ENCODE assay signal across 8 cellular contexts in the genomic region with DNA sequence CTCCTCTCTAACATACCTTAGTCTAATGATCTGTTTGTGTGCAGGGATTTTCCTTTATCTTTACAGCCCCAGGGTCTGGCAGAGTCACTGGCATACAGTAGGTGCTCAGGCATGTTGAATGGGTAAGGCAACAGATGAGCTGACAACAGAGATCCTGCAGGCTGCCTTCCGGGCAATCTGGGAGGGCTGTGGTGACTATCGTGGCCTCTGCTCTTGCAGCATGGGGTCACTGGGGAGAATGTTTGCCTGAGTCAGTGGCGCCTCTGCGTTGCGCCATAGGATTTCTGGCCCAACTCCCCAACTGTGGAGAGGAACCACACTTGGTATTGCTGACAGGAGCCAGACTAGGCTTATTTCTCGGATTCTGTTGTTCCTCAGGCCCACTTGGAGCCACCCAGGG.
DNase-seq lines count a peak whose midpoint lies in the region; ATAC-seq, FAIRE-seq and TF ChIP-seq lines count a peak whose summit lies in the region.

No MANE protein-coding gene starts in this region.

- intact Hi-C loops in esophagus muscularis mucosa (cut with DNase I), result loop anchor here (5.0 kb wide), 2 partner anchors 192 to 262 kb away; a partner anchor contains a TSS

- 61% methylated on average over 6 of the region's 6 CpGs for WGBS in esophagus muscularis mucosa

- H3K4me1 ChIP-seq in adipocyte (ENCODE audit: control insufficient read depth, insufficient read depth, low read length) (peaks cover 59% of the 10 kb centered on the region), right atrium auricular region (peaks cover 0 to 67% of the 10 kb centered on the region in 2 donors), skeletal muscle tissue (ENCODE audit: control insufficient read depth in 3 of 3, insufficient read depth in 3 of 3, low read length in 3 of 3) (peaks cover 32 to 42% (median 39%) of the 10 kb centered on the region in 3 donors), esophagus muscularis mucosa (peaks cover 32 to 39% (median 36%) of the 10 kb centered on the region in 4 donors)

- H3K9ac ChIP-seq in adipocyte (ENCODE audit: low read length), result peak overlapping the region; percentile 86
- peak overlapping the region in 1 of 3 donors; percentile 16 for H3K9ac ChIP-seq in skeletal muscle tissue (ENCODE audit: low read depth in 1 of 3, low read length in 3 of 3)

- no peaks in the 10 kb centered on the region for H3K36me3 ChIP-seq in adipocyte (ENCODE audit: control insufficient read depth, insufficient read depth, low read length, severe bottlenecking)
- no peaks in the 10 kb centered on the region for H3K36me3 ChIP-seq in right atrium auricular region
- no peaks in the 10 kb centered on the region for H3K36me3 ChIP-seq in skeletal muscle tissue (ENCODE audit: control insufficient read depth in 3 of 3, insufficient read depth in 3 of 3, low read length in 3 of 3)
- no peaks in the 10 kb centered on the region for H3K36me3 ChIP-seq in esophagus muscularis mucosa

- ATAC-seq in HG03565 (IDR thresholded peaks at IDR 0.05; ENCODE audit: unreplicated experiment), result no peak
- no peak for ATAC-seq in GM18861 (IDR thresholded peaks at IDR 0.05; ENCODE audit: unreplicated experiment)

- DNase-seq in H54 (ENCODE audit: insufficient read length, low spot score) (peak; percentile 68), adipocyte (ENCODE audit: low read depth) (peak; percentile 70), right atrium auricular region (ENCODE audit: low spot score) (peak; percentile 83), esophagus muscularis mucosa (ENCODE audit: extremely low spot score) (no peak)
- no peak for DNase-seq in stimulated activated CD4-positive, alpha-beta T cell treated with anti-CD3 and anti-CD28 coated beads, Interleukin-4, amount 100 ng/mL, for 4 hours

- H3K27ac ChIP-seq in right atrium auricular region (peak overlapping the region in 1 of 2 donors; percentile 7), skeletal muscle tissue (ENCODE audit: low read depth, low read length) (peak overlapping the region; percentile 49), esophagus muscularis mucosa (replicated peaks in 1 of 4) (peak overlapping the region in 2 of 4 donors; percentile 13 to 46)

- no peak overlapping the region for H3K4me3 ChIP-seq in adipocyte (ENCODE audit: low read length)
- no peak overlapping the region for H3K4me3 ChIP-seq in right atrium auricular region
- H3K4me3 ChIP-seq in skeletal muscle tissue (ENCODE audit: low read length in 3 of 3), result no peak overlapping the region
- H3K4me3 ChIP-seq in esophagus muscularis mucosa, result no peak overlapping the region

- TF ChIP-seq CTCF in right atrium auricular region (IDR thresholded peaks at IDR 0.05) (no peak), esophagus muscularis mucosa (IDR thresholded peaks at IDR 0.05) (no peak)

- FAIRE-seq in H54 (lab: Jason Lieb, UNC), result no peak

- peak; percentile 17; the same call in 1 of the 2 replicates for TF ChIP-seq POLR2A in H54 (IDR thresholded peaks at IDR 0.05; ENCODE audit: low read depth, low read length)
- TF ChIP-seq POLR2A in esophagus muscularis mucosa (IDR thresholded peaks at IDR 0.05; ENCODE audit: low read depth), result no peak

- H3K9me3 ChIP-seq in adipocyte (ENCODE audit: control insufficient read depth, low read length), result no peaks in the 10 kb centered on the region
- no peaks in the 10 kb centered on the region for H3K9me3 ChIP-seq in right atrium auricular region
- H3K9me3 ChIP-seq in skeletal muscle tissue (ENCODE audit: control insufficient read depth in 3 of 3, low read length in 3 of 3), result no peaks in the 10 kb centered on the region
- H3K9me3 ChIP-seq in esophagus muscularis mucosa, result no peaks in the 10 kb centered on the region

- H3K27me3 ChIP-seq in adipocyte (replicated peaks; ENCODE audit: control insufficient read depth, insufficient read depth, low read length) (no peaks in the 10 kb centered on the region), right atrium auricular region (no peaks in the 10 kb centered on the region), skeletal muscle tissue (ENCODE audit: control insufficient read depth in 3 of 3, insufficient read depth in 3 of 3, low read length in 3 of 3) (no peaks in the 10 kb centered on the region), esophagus muscularis mucosa (no peaks in the 10 kb centered on the region)

- TF ChIP-seq EP300 in esophagus muscularis mucosa (IDR thresholded peaks at IDR 0.05), result no peak

Comparison
In these comparisons a context has a peak if more than half of its experiments do, and no peak if none do; other contexts are left out.
1. DNase-seq: peak in H54 (single experiment), adipocyte (single experiment) and right atrium auricular region (single experiment); none in esophagus muscularis mucosa (single experiment) and stimulated activated CD4-positive, alpha-beta T cell treated with anti-CD3 and anti-CD28 coated beads, Interleukin-4, amount 100 ng/mL, for 4 hours (0 of 2).